9 cellular contexts compared by ENCODE assay signal in the genomic region with DNA sequence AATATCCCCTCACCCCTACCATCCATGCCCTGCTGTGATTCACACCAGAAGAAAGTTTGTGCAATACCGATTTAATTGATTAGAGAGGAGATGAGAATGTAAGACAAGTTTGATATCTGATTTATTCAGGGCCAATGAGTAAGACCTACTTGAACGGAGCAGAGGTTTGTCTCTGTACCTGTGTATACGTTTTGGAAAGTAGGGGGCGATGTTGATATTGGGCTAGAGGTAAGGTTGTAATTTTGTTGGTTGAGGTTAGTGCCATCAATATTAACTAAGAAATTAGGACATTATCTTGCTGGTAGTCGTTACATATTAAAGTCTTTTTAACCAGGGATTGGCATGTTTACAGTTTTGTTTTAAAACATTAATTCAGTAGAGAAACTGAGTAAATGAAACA. TPM values are rescaled to one million over a fixed set of nuclear protein-coding genes. Genes with fewer than 3 reads are reported as not detected.
DNase-seq lines count a peak whose midpoint lies in the region; ATAC-seq, FAIRE-seq and TF ChIP-seq lines count a peak whose summit lies in the region.
"Had no signal": no experiment of that assay in that cellular context is flagged by ENCODE, and none has a peak within 500 bp of the region (broad histone marks: within the 10 kb centered on the region; RNA-seq: fewer than 3 reads in every experiment).

No MANE protein-coding gene starts in this region.

- no peaks in the 10 kb centered on the region for H4K20me1 ChIP-seq in Karpas-422 (ENCODE audit: insufficient read depth, low read depth, low read length)
- no peaks in the 10 kb centered on the region for H4K20me1 ChIP-seq in GM12878 (ENCODE audit: control insufficient read depth, insufficient read depth)

- no peak for TF ChIP-seq EP300 in GM12878 (IDR thresholded peaks at IDR 0.05; ENCODE audit: borderline replicate concordance in 1 of 2, control insufficient read depth in 1 of 2, low read depth in 2 of 2, low read length in 2 of 2)

- H3K27ac Mint-ChIP-seq in memory B cell: peak overlapping the region; percentile 78
- H3K27ac Mint-ChIP-seq: brain had no signal

- peak; percentile 45; the same call in 1 of the 2 replicates for TF ChIP-seq RAD21 in GM12878 (IDR thresholded peaks at IDR 0.05; ENCODE audit: insufficient read depth, low read depth, low read length)

- no peak overlapping the region for H3K4me3 ChIP-seq in Karpas-422 (ENCODE audit: low read length)
- H3K4me3 ChIP-seq in GM12878: no peak overlapping the region

- H3K36me3 ChIP-seq in Karpas-422 (ENCODE audit: insufficient read depth, low read length) (peaks cover 37% of the 10 kb centered on the region), GM12878 (ENCODE audit: control insufficient read depth in 2 of 2, insufficient read depth in 2 of 2, low read length in 1 of 2) (peaks cover 1 to 25% of the 10 kb centered on the region in 2 experiments)

- ATAC-seq in GM12878 (peak; percentile 52; the same call in 1 of the 3 replicates), memory B cell (ENCODE audit: low read depth) (no peak)

- intact Hi-C loops in GM12878 (cut with micrococcal nuclease; ENCODE audit: unreplicated experiment) (no loop called here), posterior cingulate gyrus (cut with DNase I) (no loop called here)

- no peak for TF ChIP-seq POLR2A in GM12878 (IDR thresholded peaks at IDR 0.05; ENCODE audit: low read depth, low read length)

- TF ChIP-seq CTCF in GM12872 (IDR thresholded peaks at IDR 0.05; ENCODE audit: insufficient read depth, low read depth, low read length) (peak; percentile 40; the same call in 1 of the 3 replicates), GM12878 (IDR thresholded peaks at IDR 0.05 in 2 of 3, conservative IDR thresholded peaks at IDR 0.05 in 1 of 3; ENCODE audit: control insufficient read depth in 2 of 3, extremely low read depth in 1 of 3, insufficient read depth in 1 of 3, low read depth in 3 of 3, low read length in 3 of 3) (peak in 2 of 3 experiments; percentile 26 to 29; a peak in 3 of 6 replicates)

- H3K79me2 ChIP-seq in Karpas-422 (ENCODE audit: low read length) (peaks cover 57% of the 10 kb centered on the region), GM12878 (ENCODE audit: control insufficient read depth, insufficient read depth, low read length) (peaks cover 2% of the 10 kb centered on the region)

- H3K4me1 Mint-ChIP-seq in memory B cell: peaks cover 41% of the 10 kb centered on the region
- H3K4me1 Mint-ChIP-seq: brain had no signal

- H3K9me3 ChIP-seq in Karpas-422 (ENCODE audit: low read length) (no peaks in the 10 kb centered on the region), GM12878 (replicated peaks; ENCODE audit: control insufficient read depth, insufficient read depth, low read length) (peaks cover 1% of the 10 kb centered on the region; the same call in 1 of the 3 replicates)

- SMC1A ChIA-PET in GM12878 (lab: Charles Lee; ENCODE audit: uncharacterized antibody, unreplicated experiment): no interaction called here

- in situ Hi-C loops in GM12878 (cut with MboI): loop anchor here (5.0 kb wide), 1 partner anchor 663 kb away; no protein-coding TSS in a partner anchor

- 67% methylated on average over 5 of the region's 5 CpGs for WGBS in GM12878 (ENCODE audit: insufficient coverage, insufficient replicate concordance, low lambda C conversion rate, missing lambda C conversion rate)

- no peak overlapping the region for H3K9ac ChIP-seq in Karpas-422 (ENCODE audit: low read length)
- no peak overlapping the region for H3K9ac ChIP-seq in GM12878 (ENCODE audit: control insufficient read depth, insufficient read depth, low read length)

- H3K27ac ChIP-seq in Karpas-422 (ENCODE audit: low read length) (no peak overlapping the region), GM12878 (ENCODE audit: control insufficient read depth, insufficient read depth) (no peak overlapping the region)

- no TSS peak for BruUV-seq in GM12878 (replicated peaks; lab: Mats Ljungman, UMichigan)

- RAD21 ChIA-PET in GM12878 (lab: Charles Lee; ENCODE audit: unreplicated experiment): no interaction called here

- H3K4me2 ChIP-seq in Karpas-422 (ENCODE audit: low read depth, low read length, poor library complexity, severe bottlenecking) (no peak overlapping the region), GM12878 (ENCODE audit: control insufficient read depth, insufficient read depth) (no peak overlapping the region)

- DNase-seq in Karpas-422 (peak; percentile 78), GM12878 (ENCODE audit: low read depth, low spot score) (no peak), memory B cell (ENCODE audit: low spot score in 2 of 2) (no peak), HTR-8/SVneo (ENCODE audit: insufficient read length, low spot score) (no peak), posterior cingulate gyrus (no peak)
- DNase-seq in effector CD4-positive, alpha-beta T cell: no peak
- DNase-seq: NCI-H2029 had no signal

- peaks cover 48% of the 10 kb centered on the region for H3K36me3 Mint-ChIP-seq in memory B cell

- peaks cover 11% of the 10 kb centered on the region for H3K4me1 ChIP-seq in Karpas-422 (ENCODE audit: low read length)
- no peaks in the 10 kb centered on the region for H3K4me1 ChIP-seq in GM12878 (ENCODE audit: control insufficient read depth, insufficient read depth, low read length)

- H3K9me3 Mint-ChIP-seq in memory B cell: no peaks in the 10 kb centered on the region

- POLR2A ChIA-PET in GM12878 (lab: Charles Lee): no interaction called here

- CTCF ChIA-PET in GM12878 (lab: Yijun Ruan, JAX): no interaction called here

- no peaks in the 10 kb centered on the region for H3K27me3 ChIP-seq in Karpas-422 (ENCODE audit: low read length)
- no peaks in the 10 kb centered on the region for H3K27me3 ChIP-seq in GM12878 (replicated peaks in 1 of 2; ENCODE audit: control insufficient read depth in 2 of 2, insufficient read depth in 2 of 2, low read length in 1 of 2)

- FAIRE-seq in GM12878 (lab: Jason Lieb, UNC): no peak
- no peak for FAIRE-seq in HTR-8/SVneo (lab: Jason Lieb, UNC)

- no peak overlapping the region for H3K4me3 Mint-ChIP-seq in memory B cell
- H3K4me3 Mint-ChIP-seq: brain had no signal

- no peaks in the 10 kb centered on the region for H3K27me3 Mint-ChIP-seq in memory B cell
- H3K27me3 Mint-ChIP-seq: brain had no signal

- no peaks in the 10 kb centered on the region for H3K9me2 ChIP-seq in Karpas-422 (replicated peaks; ENCODE audit: insufficient read depth, low read length)

- H2AFZ ChIP-seq in Karpas-422 (ENCODE audit: low read length) (no peak overlapping the region), GM12878 (ENCODE audit: control insufficient read depth, low read depth, low read length) (no peak overlapping the region)

RNA-seq across cellular contexts. Expression of gene EAF2, which starts 20.5 kb away (rescaled TPM):
- total RNA-seq in Karpas-422 (2014; rRNA removed; shearing (Covaris generic); ENCODE audit: low replicate concordance): 60.6 and 62.2 TPM in 2 replicates
- total RNA-seq in GM12878 (2013; cell fraction: nucleolus; rRNA removed): 144 and 145 TPM in 2 replicates
- total RNA-seq in GM12878 (2014; rRNA removed) (48.8 and 52.6 TPM in 2 replicates), GM12878 (2014; rRNA removed; fragmentation: Illumina TruSeq; extraction: Trizol) (65.4 and 67.6 TPM in 2 replicates), GM12878 (2021) (43.0 and 47.3 TPM in 2 replicates)
- 52.4 TPM for polyA plus RNA-seq in GM12878 (2011; ENCODE audit: low read depth)
- polyA plus RNA-seq in GM12878 (2011; rRNA removed) (75.5 and 106 TPM in 2 replicates), GM12878 (2014; fragmentation: Illumina TruSeq; extraction: Trizol) (68.9 and 74.6 TPM in 2 replicates), GM12878 (2014; fragmentation: Nextera tagmentation; extraction: Ambion mirVana) (100 to 1,000 TPM; 172 to 193 TPM), GM12878 (2014; rRNA removed) (40.7 and 53.6 TPM in 2 replicates), GM12878 (2016; fragmentation: Nextera tagmentation; extraction: Ambion mirVana) (100 to 1,000 TPM; 123 to 136 TPM)
- polyA plus RNA-seq in GM12878 (2011; cell fraction: cytosol; rRNA removed): 33.5 and 36.6 TPM in 2 replicates
- polyA plus RNA-seq in GM12878 (2011; cell fraction: nucleus; rRNA removed): 32.8 and 35.1 TPM in 2 replicates
- 48.8 and 73.9 TPM in 2 replicates for polyA plus RNA-seq in GM12878 (2012)
- polyA minus RNA-seq in GM12878 (2011; rRNA and poly(A)+ RNA removed): 45.3 and 65.5 TPM in 2 replicates
- 11.5 and 16.1 TPM in 2 replicates for polyA minus RNA-seq in GM12878 (2011; cell fraction: cytosol; rRNA and poly(A)+ RNA removed)
- 60.4 and 82.5 TPM in 2 replicates for polyA minus RNA-seq in GM12878 (2011; cell fraction: nucleus; rRNA and poly(A)+ RNA removed)

RNA-seq across cellular contexts. Expression of gene IQCB1, which starts 20.7 kb away (rescaled TPM):
- 56.3 and 62.8 TPM in 2 replicates for total RNA-seq in Karpas-422 (2014; rRNA removed; shearing (Covaris generic); ENCODE audit: low replicate concordance)
- 167 and 187 TPM in 2 replicates for total RNA-seq in GM12878 (2013; cell fraction: nucleolus; rRNA removed)
- 48.5 and 67.8 TPM in 2 replicates for total RNA-seq in GM12878 (2014; rRNA removed)
- total RNA-seq in GM12878 (2014; rRNA removed; fragmentation: Illumina TruSeq; extraction: Trizol): 67.8 and 69.4 TPM in 2 replicates
- total RNA-seq in GM12878 (2021): 38.5 and 41.7 TPM in 2 replicates
- polyA plus RNA-seq in GM12878 (2011; ENCODE audit: low read depth): 30.9 TPM
- 68.7 and 100 TPM in 2 replicates for polyA plus RNA-seq in GM12878 (2011; rRNA removed)
- polyA plus RNA-seq in GM12878 (2011; cell fraction: cytosol; rRNA removed): 25.6 and 32.5 TPM in 2 replicates
- 78.9 and 89.8 TPM in 2 replicates for polyA plus RNA-seq in GM12878 (2011; cell fraction: nucleus; rRNA removed)
- polyA plus RNA-seq in GM12878 (2012): 36.7 TPM in 2 replicates
- polyA plus RNA-seq in GM12878 (2014; fragmentation: Illumina TruSeq; extraction: Trizol): 55.4 and 69.0 TPM in 2 replicates
- 10 to 100 TPM; 36.0 to 45.1 TPM for polyA plus RNA-seq in GM12878 (2014; fragmentation: Nextera tagmentation; extraction: Ambion mirVana)
- polyA plus RNA-seq in GM12878 (2014; rRNA removed): 39.4 and 50.1 TPM in 2 replicates
- polyA plus RNA-seq in GM12878 (2016; fragmentation: Nextera tagmentation; extraction: Ambion mirVana): 10 to 100 TPM; 45.9 to 49.3 TPM
- polyA minus RNA-seq in GM12878 (2011; rRNA and poly(A)+ RNA removed): 65.1 and 84.3 TPM in 2 replicates
- polyA minus RNA-seq in GM12878 (2011; cell fraction: cytosol; rRNA and poly(A)+ RNA removed): 7.8 and 15.0 TPM in 2 replicates
- polyA minus RNA-seq in GM12878 (2011; cell fraction: nucleus; rRNA and poly(A)+ RNA removed): 65.3 and 106 TPM in 2 replicates

RNA-seq across cellular contexts. Expression of gene SLC15A2, which starts 38.6 kb away (rescaled TPM):
- 5.6 and 17.3 TPM in 2 replicates for total RNA-seq in Karpas-422 (2014; rRNA removed; shearing (Covaris generic); ENCODE audit: low replicate concordance)
- total RNA-seq in GM12878 (2013; cell fraction: nucleolus; rRNA removed): 54.9 and 66.0 TPM in 2 replicates
- total RNA-seq in GM12878 (2014; rRNA removed) (3.2 and 4.0 TPM in 2 replicates), GM12878 (2014; rRNA removed; fragmentation: Illumina TruSeq; extraction: Trizol) (3.3 and 3.8 TPM in 2 replicates), GM12878 (2021) (2.0 and 5.7 TPM in 2 replicates)
- polyA plus RNA-seq in GM12878 (2011; ENCODE audit: low read depth): 1.9 TPM
- polyA plus RNA-seq in GM12878 (2011; rRNA removed) (7.2 and 9.0 TPM in 2 replicates), GM12878 (2014; fragmentation: Illumina TruSeq; extraction: Trizol) (2.4 and 3.7 TPM in 2 replicates), GM12878 (2014; fragmentation: Nextera tagmentation; extraction: Ambion mirVana) (1 to 10 TPM in 1 of 2 experiments, under 1 TPM in 1; 0.64 to 1.1 TPM), GM12878 (2014; rRNA removed) (2.4 and 4.1 TPM in 2 replicates), GM12878 (2016; fragmentation: Nextera tagmentation; extraction: Ambion mirVana) (1 to 10 TPM; 1.2 to 1.7 TPM)
- 2.0 and 3.7 TPM in 2 replicates for polyA plus RNA-seq in GM12878 (2011; cell fraction: cytosol; rRNA removed)
- 26.2 and 48.1 TPM in 2 replicates for polyA plus RNA-seq in GM12878 (2011; cell fraction: nucleus; rRNA removed)
- polyA plus RNA-seq in GM12878 (2012): 4.0 and 5.0 TPM in 2 replicates
- polyA minus RNA-seq in GM12878 (2011; rRNA and poly(A)+ RNA removed): 18.6 and 31.2 TPM in 2 replicates
- polyA minus RNA-seq in GM12878 (2011; cell fraction: cytosol; rRNA and poly(A)+ RNA removed): 1.6 and 4.6 TPM in 2 replicates
- 21.0 and 37.6 TPM in 2 replicates for polyA minus RNA-seq in GM12878 (2011; cell fraction: nucleus; rRNA and poly(A)+ RNA removed)
